In the genomic region with DNA sequence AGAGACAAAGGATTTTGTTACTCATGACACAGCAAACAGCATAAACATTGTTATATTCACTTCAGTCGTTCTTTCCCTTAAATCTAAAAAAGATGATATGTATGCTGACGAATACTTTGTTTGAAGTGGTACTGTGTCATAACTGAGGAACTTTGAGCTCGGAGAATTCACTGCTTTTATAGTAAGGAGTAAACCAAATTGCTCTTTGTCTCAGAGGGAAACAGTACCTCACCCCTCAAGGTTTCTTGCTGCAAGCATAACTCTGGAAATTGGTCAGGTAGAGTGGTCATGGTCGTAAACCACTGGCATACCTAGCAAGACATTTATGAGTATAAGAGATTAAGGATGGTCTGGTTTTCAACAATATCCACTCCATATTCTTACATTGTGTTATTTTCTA, we compare ENCODE assay signal across 10 cellular contexts.
"Had no signal": no experiment of that assay in that cellular context is flagged by ENCODE, and none has a peak within 500 bp of the region (broad histone marks: within the 10 kb centered on the region; RNA-seq: fewer than 3 reads in every experiment).

No MANE protein-coding gene starts in this region.

- H3K27ac ChIP-seq: GM23248 had no signal

- H3K9me3 ChIP-seq: HAP-1 had no signal

- H3K4me1 ChIP-seq: HAP-1 had no signal

- FAIRE-seq: HTR-8/SVneo, K562 had no signal

- H3K27ac Mint-ChIP-seq: HFFc6 had no signal

- H3K36me3 ChIP-seq: HAP-1 had no signal

- DNase-seq: GM23248, GOT3, H7, HFFc6, IMR-90, KG1 had no signal

- ATAC-seq: HCT116, K562 had no signal

- H3K4me3 Mint-ChIP-seq: HFFc6 had no signal

- H3K4me3 ChIP-seq: GM23248, HAP-1, K562 had no signal
